21 cellular contexts compared by ENCODE assay signal in the genomic region with DNA sequence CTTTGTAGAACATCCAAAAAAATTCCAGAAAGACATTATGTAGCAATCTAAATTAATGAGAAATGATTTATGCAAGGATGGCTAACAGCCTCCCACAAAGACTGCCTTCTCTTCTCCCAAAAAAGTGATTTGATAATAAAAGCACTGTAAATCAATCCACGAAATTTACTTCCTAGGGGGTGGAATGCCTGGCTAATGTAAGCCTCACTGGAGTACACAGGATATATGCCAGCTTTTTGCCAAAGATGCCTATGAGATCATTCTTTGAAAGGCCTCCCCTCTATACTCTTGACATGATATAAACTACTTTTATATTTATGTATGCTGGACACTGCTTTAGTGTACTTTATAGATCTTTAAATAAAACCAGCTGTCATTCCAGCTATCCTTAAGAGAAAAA.
"Had no signal": no experiment of that assay in that cellular context is flagged by ENCODE, and none has a peak within 500 bp of the region (broad histone marks: within the 10 kb centered on the region; RNA-seq: fewer than 3 reads in every experiment).

No MANE protein-coding gene starts in this region.

- H3K4me1 ChIP-seq: esophagus squamous epithelium, spleen, testis, tibial nerve, upper lobe of right lung, vagina had no signal

- DNase-seq: effector memory CD8-positive, alpha-beta T cell; esophagus squamous epithelium; foreskin melanocyte; head of caudate nucleus; hippocampal formation; left colon; left ventricle myocardium superior; mesenchymal stem cell; naive B cell; spleen; stimulated activated CD4-positive, alpha-beta T cell treated with anti-CD3 and anti-CD28 coated beads, Interleukin-15, amount 100 ng/mL, for 24 hours; stimulated activated CD4-positive, alpha-beta T cell treated with anti-CD3 and anti-CD28 coated beads, Interleukin-1b, Interleukin-23, amount 100 ng/mL, for 48 hours; stimulated activated CD4-positive, alpha-beta T cell treated with anti-CD3 and anti-CD28 coated beads, Interleukin-4, amount 100 ng/mL, for 24 hours; stimulated activated naive B cell treated with anti-CD40 and anti-IgM and Interleukin-4, amounts not matched to agents 10 μg/mL and 1 μg/mL and 100 μg/mL, for 72 hours; stimulated activated naive CD8-positive, alpha-beta T cell treated with anti-CD3 and anti-CD28 coated beads, Interleukin-15, amount 100 ng/mL, for 72 hours; testis; upper lobe of right lung had no signal

- H3K27me3 ChIP-seq: esophagus squamous epithelium, spleen, testis, tibial nerve, upper lobe of right lung, vagina had no signal

- H3K27ac ChIP-seq: epithelial cell of prostate, esophagus squamous epithelium, spleen, testis, tibial nerve, upper lobe of right lung, vagina had no signal

- H3K36me3 ChIP-seq: esophagus squamous epithelium, spleen, tibial nerve, upper lobe of right lung, vagina had no signal

- H3K9me3 ChIP-seq: esophagus squamous epithelium, spleen, testis, tibial nerve, upper lobe of right lung, vagina had no signal

- H3K4me3 ChIP-seq: esophagus squamous epithelium, lung, spleen, testis, tibial nerve, upper lobe of right lung, vagina had no signal
